In the genomic region with DNA sequence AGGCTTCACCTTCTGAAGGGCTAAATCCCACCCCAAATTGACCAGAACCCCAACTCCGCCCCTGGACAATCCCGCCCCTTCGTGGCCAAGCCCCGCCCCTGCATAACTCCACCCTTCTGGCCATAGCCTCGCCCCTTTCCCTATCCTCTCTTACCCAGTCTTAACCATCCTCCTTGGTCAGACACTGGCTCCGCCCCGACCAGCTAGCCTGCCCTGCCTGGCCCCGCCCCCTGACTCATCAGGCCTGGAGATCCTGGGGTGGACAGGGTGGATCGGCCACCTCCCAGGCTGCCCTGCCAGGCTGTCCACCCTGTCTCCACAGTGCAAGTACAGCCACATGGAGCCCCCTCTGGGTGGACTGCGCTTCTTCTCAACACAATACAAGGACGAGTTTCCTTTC, we compare ENCODE assay signal across 1 cellular context.
TF ChIP-seq lines count a peak whose summit lies in the region.

No MANE protein-coding gene starts in this region.

TF ChIP-seq in K562, 482 proteins besides CTCF, POLR2A, EP300 and RAD21 (continued from another document and continues in another):
- no peak for TF ChIP-seq HMGXB4 (CRISPR knock-in tag; IDR thresholded peaks at IDR 0.05)
- TF ChIP-seq NR1H2 (CRISPR knock-in tag; IDR thresholded peaks at IDR 0.05), result no peak
- no peak for TF ChIP-seq HBP1 (CRISPR knock-in tag; IDR thresholded peaks at IDR 0.05)
- TF ChIP-seq MAZ (CRISPR knock-in tag; conservative IDR thresholded peaks at IDR 0.05 in 1 of 2, IDR thresholded peaks at IDR 0.05 in 1 of 2), result 0 out of 4 replicates have a peak, but pooled peaks of 1 of the 2 experiments have one; percentile 23
- no peak for TF ChIP-seq ZBTB5 (IDR thresholded peaks at IDR 0.05)
- no peak for TF ChIP-seq MXI1 (IDR thresholded peaks at IDR 0.05; ENCODE audit: low read depth, low read length)
- no peak for TF ChIP-seq POU5F1 (IDR thresholded peaks at IDR 0.05; ENCODE audit: borderline replicate concordance, low read depth, low read length, partially characterized antibody)
- 0 out of 2 replicates have a peak, but pooled peaks have one; percentile 22 for TF ChIP-seq MYNN (IDR thresholded peaks at IDR 0.05)
- TF ChIP-seq MYNN (CRISPR knock-in tag; IDR thresholded peaks at IDR 0.05), result no peak
- TF ChIP-seq USF2 (CRISPR knock-in tag; IDR thresholded peaks at IDR 0.05), result no peak
- no peak for TF ChIP-seq ZBTB1 (CRISPR knock-in tag; IDR thresholded peaks at IDR 0.05; ENCODE audit: borderline replicate concordance, low read depth)
- TF ChIP-seq ID3 (CRISPR knock-in tag; IDR thresholded peaks at IDR 0.05), result no peak
- TF ChIP-seq ID3 (tag; IDR thresholded peaks at IDR 0.05), result no peak
- no peak for TF ChIP-seq KDM4B (IDR thresholded peaks at IDR 0.05; ENCODE audit: borderline replicate concordance in 2 of 2, low read depth in 1 of 2)
- no peak for TF ChIP-seq MAFF (IDR thresholded peaks at IDR 0.05; ENCODE audit: low read length)
- no peak for TF ChIP-seq ZNF699 (CRISPR knock-in tag; IDR thresholded peaks at IDR 0.05; ENCODE audit: insufficient replicate concordance)
- no peak for TF ChIP-seq E2F3 (CRISPR knock-in tag; IDR thresholded peaks at IDR 0.05)
- no peak for TF ChIP-seq CHD7 (IDR thresholded peaks at IDR 0.05; ENCODE audit: low read depth, low read length)
- no peak for TF ChIP-seq ZNF592 (IDR thresholded peaks at IDR 0.05)
- no peak for TF ChIP-seq ELF2 (CRISPR knock-in tag; IDR thresholded peaks at IDR 0.05)
- TF ChIP-seq JUN (IDR thresholded peaks at IDR 0.05; ENCODE audit: borderline replicate concordance, low read depth, low read length), result peak; percentile 74; the same call in 1 of the 2 replicates
- TF ChIP-seq JUN (CRISPR knock-in tag; IDR thresholded peaks at IDR 0.05; ENCODE audit: borderline replicate concordance), result no peak
- no peak for TF ChIP-seq CEBPB (tag; IDR thresholded peaks at IDR 0.05)
- no peak for TF ChIP-seq FOXA3 (CRISPR knock-in tag; conservative IDR thresholded peaks at IDR 0.05 in 1 of 2, IDR thresholded peaks at IDR 0.05 in 1 of 2)
- TF ChIP-seq ZNF668 (CRISPR knock-in tag; IDR thresholded peaks at IDR 0.05), result no peak
- TF ChIP-seq, protein P1, sequence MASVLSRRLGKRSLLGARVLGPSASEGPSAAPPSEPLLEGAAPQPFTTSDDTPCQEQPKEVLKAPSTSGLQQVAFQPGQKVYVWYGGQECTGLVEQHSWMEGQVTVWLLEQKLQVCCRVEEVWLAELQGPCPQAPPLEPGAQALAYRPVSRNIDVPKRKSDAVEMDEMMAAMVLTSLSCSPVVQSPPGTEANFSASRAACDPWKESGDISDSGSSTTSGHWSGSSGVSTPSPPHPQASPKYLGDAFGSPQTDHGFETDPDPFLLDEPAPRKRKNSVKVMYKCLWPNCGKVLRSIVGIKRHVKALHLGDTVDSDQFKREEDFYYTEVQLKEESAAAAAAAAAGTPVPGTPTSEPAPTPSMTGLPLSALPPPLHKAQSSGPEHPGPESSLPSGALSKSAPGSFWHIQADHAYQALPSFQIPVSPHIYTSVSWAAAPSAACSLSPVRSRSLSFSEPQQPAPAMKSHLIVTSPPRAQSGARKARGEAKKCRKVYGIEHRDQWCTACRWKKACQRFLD (CRISPR knock-in tag; IDR thresholded peaks at IDR 0.05), result no peak
- TF ChIP-seq TEAD1 (CRISPR knock-in tag; IDR thresholded peaks at IDR 0.05), result peak in 1 of 2 experiments; percentile 32; a peak in 1 of 4 replicates
